ENCODE assay signal across 7 cellular contexts in genomic region chr19:14997981-14998380, GRCh38. TPM values are rescaled to one million over a fixed set of nuclear protein-coding genes. Genes with fewer than 3 reads are reported as not detected.
"Had no signal": no experiment of that assay in that cellular context is flagged by ENCODE, and none has a peak within 500 bp of the region (broad histone marks: within the 10 kb centered on the region; RNA-seq: fewer than 3 reads in every experiment).

No MANE protein-coding gene starts in this region.

- ATAC-seq: HepG2, K562 had no signal

- H3K4me1 Mint-ChIP-seq: IgD-negative memory B cell had no signal

- H3K27ac ChIP-seq: HL-60 had no signal

- DNase-seq: IMR-90, KBM-7, KG1 had no signal

- H3K36me3 Mint-ChIP-seq: IgD-negative memory B cell had no signal

- H3K4me3 ChIP-seq: K562 had no signal

- H3K27ac Mint-ChIP-seq: IgD-negative memory B cell had no signal

RNA-seq across cellular contexts. Expression of gene SLC1A6, which starts 18.3 kb away (rescaled TPM):
- polyA plus RNA-seq: HepG2, IgD-negative memory B cell, IMR-90, K562 had no signal

RNA-seq across cellular contexts. Expression of gene CASP14, which starts 51.3 kb away (rescaled TPM):
- polyA plus RNA-seq: HepG2, IgD-negative memory B cell, IMR-90, K562 had no signal

RNA-seq across cellular contexts. Expression of gene OR7C2, which starts 56.7 kb away (rescaled TPM):
- polyA plus RNA-seq: HepG2, IgD-negative memory B cell, IMR-90, K562 had no signal
